In genomic region chr15:68228971-68229385, GRCh38 we compare ENCODE assay signal across 7 cellular contexts. TPM values are rescaled to one million over a fixed set of nuclear protein-coding genes. Genes with fewer than 3 reads are reported as not detected.
DNase-seq lines count a peak whose midpoint lies in the region; ATAC-seq, FAIRE-seq and TF ChIP-seq lines count a peak whose summit lies in the region.

No MANE protein-coding gene starts in this region.

- no peaks in the 10 kb centered on the region for H3K9me3 ChIP-seq in astrocyte (ENCODE audit: insufficient read depth, low read depth, low read length)
- no peaks in the 10 kb centered on the region for H3K9me3 ChIP-seq in HepG2 (ENCODE audit: low read length)
- H3K9me3 ChIP-seq in tibial nerve: no peaks in the 10 kb centered on the region

- peaks cover 14% of the 10 kb centered on the region for H3K4me1 ChIP-seq in astrocyte (ENCODE audit: insufficient read depth, low read length)
- peaks cover 75% of the 10 kb centered on the region for H3K4me1 ChIP-seq in HepG2 (ENCODE audit: insufficient read depth, low read length)
- peaks cover 0 to 22% (median 10%) of the 10 kb centered on the region in 4 donors for H3K4me1 ChIP-seq in tibial nerve

- 2% methylated on average over 18 of the region's 39 CpGs for WGBS in HepG2 (ENCODE audit: low lambda C conversion rate)
- 1 to 2% methylated on average over 11 to 16 of the region's 39 CpGs for WGBS in tibial nerve, 2 donors

- intact Hi-C loops in HepG2 (cut with micrococcal nuclease; ENCODE audit: unreplicated experiment): no loop called here

- CTCF ChIA-PET in HepG2 (lab: Yijun Ruan, JAX; ENCODE audit: low intra/inter-chr PET ratio, low total read pairs): no interaction called here

- ATAC-seq in GM19452 (IDR thresholded peaks at IDR 0.05; ENCODE audit: unreplicated experiment): peak; percentile 15
- peak; percentile 11 for ATAC-seq in HepG2
- no peak for ATAC-seq in GM18867 (IDR thresholded peaks at IDR 0.05; ENCODE audit: unreplicated experiment)

- in situ Hi-C loops in HepG2 (cut with HindIII; ENCODE audit: extremely low pct_ligation_motif_present, low pct_unique_long_range_greater_than_20kb): no loop called here
- in situ Hi-C loops in KBM-7 (cut with MboI; ENCODE audit: low pct_unique_long_range_greater_than_20kb, low sequenced_read_pairs): no loop called here

- no peak for TF ChIP-seq RAD21 in HepG2 (CRISPR knock-in tag; IDR thresholded peaks at IDR 0.05)

- DNase-seq in HL-60 (ENCODE audit: low read depth in 1 of 2, low spot score in 1 of 2) (no peak), astrocyte (ENCODE audit: low read depth) (no peak), HepG2 (ENCODE audit: low spot score) (no peak), tibial nerve (ENCODE audit: low spot score in 2 of 2) (no peak), KBM-7 (no peak)

- H3K79me2 ChIP-seq in astrocyte (ENCODE audit: insufficient read depth, low read length) (peaks cover 53% of the 10 kb centered on the region), HepG2 (ENCODE audit: insufficient read depth, low read length) (peaks cover 40% of the 10 kb centered on the region)

- peaks cover 19% of the 10 kb centered on the region for H3K4me1 Mint-ChIP-seq in astrocyte (ENCODE audit: low read depth, unreplicated experiment)

- peaks cover 27% of the 10 kb centered on the region for H4K20me1 ChIP-seq in astrocyte (ENCODE audit: insufficient read depth, low read length)
- H4K20me1 ChIP-seq in HepG2 (ENCODE audit: insufficient read depth, low read length): no peaks in the 10 kb centered on the region; the same call in 1 of the 2 replicates

- H3K4me2 ChIP-seq in astrocyte (ENCODE audit: low read length) (peak overlapping the region; percentile 92), HepG2 (ENCODE audit: low read depth, low read length) (peak overlapping the region; percentile 100)

- no peaks in the 10 kb centered on the region for H3K9me3 Mint-ChIP-seq in astrocyte (ENCODE audit: unreplicated experiment)

- TF ChIP-seq EP300 in HepG2 (IDR thresholded peaks at IDR 0.05; ENCODE audit: low read depth in 2 of 2, low read length in 2 of 2) (no peak), HepG2 (CRISPR knock-in tag; IDR thresholded peaks at IDR 0.05; ENCODE audit: borderline replicate concordance) (no peak), tibial nerve (IDR thresholded peaks at IDR 0.05) (no peak)

- no peaks in the 10 kb centered on the region for H3K27me3 ChIP-seq in HL-60 (ENCODE audit: insufficient read depth, poor library complexity, severe bottlenecking)
- no peaks in the 10 kb centered on the region for H3K27me3 ChIP-seq in astrocyte (ENCODE audit: insufficient read depth, low read length)
- H3K27me3 ChIP-seq in HepG2 (ENCODE audit: control insufficient read depth in 1 of 2, insufficient read depth in 2 of 2, low read length in 2 of 2): peaks cover 0 to 3% of the 10 kb centered on the region in 2 experiments; a peak in 1 of 5 replicates
- H3K27me3 ChIP-seq in tibial nerve: no peaks in the 10 kb centered on the region

- H3K36me3 Mint-ChIP-seq in astrocyte (ENCODE audit: low read depth, unreplicated experiment): no peaks in the 10 kb centered on the region

- H3K27ac Mint-ChIP-seq in astrocyte (ENCODE audit: unreplicated experiment): peak overlapping the region; percentile 75

- H3K9ac ChIP-seq in astrocyte (ENCODE audit: low read length) (peak overlapping the region; percentile 85), HepG2 (ENCODE audit: insufficient read depth, low read depth, low read length) (peak overlapping the region; percentile 81)

- BruUV-seq in HepG2 (replicated peaks; lab: Mats Ljungman, UMichigan): no TSS peak

- H3K27ac ChIP-seq in HL-60 (replicated peaks) (peak overlapping the region; percentile 91), astrocyte (ENCODE audit: low read depth, low read length) (peak overlapping the region; percentile 75), HepG2 (ENCODE audit: extremely low read length, insufficient read depth, low read length) (peak overlapping the region; percentile 89), tibial nerve (peak overlapping the region; percentile 85 to 93 (median 86))

- H3K4me3 Mint-ChIP-seq in astrocyte (ENCODE audit: unreplicated experiment): peak overlapping the region; percentile 91

- peak overlapping the region; percentile 63 for H3K4me3 ChIP-seq in HL-60 (replicated peaks; ENCODE audit: insufficient read depth, low read length)
- H3K4me3 ChIP-seq in astrocyte (ENCODE audit: insufficient read depth, low read depth, low read length): peak overlapping the region; percentile 68
- peak overlapping the region; percentile 60 to 82 (median 78) for H3K4me3 ChIP-seq in HepG2 (replicated peaks in 1 of 3; ENCODE audit: insufficient read depth in 1 of 3, low read depth in 2 of 3, low read length in 3 of 3)
- H3K4me3 ChIP-seq in tibial nerve: peak overlapping the region; percentile 80 to 98 (median 92)

- peak overlapping the region; percentile 91 for H2AFZ ChIP-seq in astrocyte (ENCODE audit: low read depth, low read length)
- no peak overlapping the region for H2AFZ ChIP-seq in HepG2 (ENCODE audit: low read length)

- TF ChIP-seq CTCF in HL-60 (IDR thresholded peaks at IDR 0.05; ENCODE audit: insufficient read depth, low read length): no peak
- no peak for TF ChIP-seq CTCF in astrocyte (IDR thresholded peaks at IDR 0.05; ENCODE audit: insufficient read depth, low read depth, low read length)
- TF ChIP-seq CTCF in HepG2 (CRISPR knock-in tag; IDR thresholded peaks at IDR 0.05): no peak
- TF ChIP-seq CTCF in tibial nerve (IDR thresholded peaks at IDR 0.05): no peak

- TF ChIP-seq POLR2A in HepG2 (IDR thresholded peaks at IDR 0.05; ENCODE audit: insufficient read depth in 1 of 2, low read depth in 2 of 2, low read length in 2 of 2) (no peak; a peak in 1 of 4 replicates), tibial nerve (IDR thresholded peaks at IDR 0.05) (no peak)

- FAIRE-seq in astrocyte (lab: Jason Lieb, UNC): no peak
- no peak for FAIRE-seq in HepG2 (lab: Jason Lieb, UNC)

- no peaks in the 10 kb centered on the region for H3K36me3 ChIP-seq in astrocyte (ENCODE audit: insufficient read depth, low read length)
- peaks cover 0 to 5% of the 10 kb centered on the region in 2 experiments; a peak in 1 of 5 replicates for H3K36me3 ChIP-seq in HepG2 (replicated peaks in 1 of 2; ENCODE audit: control insufficient read depth in 1 of 2, insufficient read depth in 2 of 2, low read length in 2 of 2)
- H3K36me3 ChIP-seq in tibial nerve: no peaks in the 10 kb centered on the region

- H3K27me3 Mint-ChIP-seq in astrocyte (ENCODE audit: low read depth, unreplicated experiment): peaks cover 5% of the 10 kb centered on the region

- POLR2A ChIA-PET in HepG2 (lab: Yijun Ruan, JAX): interaction anchor here (3.6 kb wide), 1 partner anchor 49 kb away, joined by 18 read pairs; the partner anchor contains the start of gene FEM1B

RNA-seq across cellular contexts. Expression of gene CLN6, which starts 0.6 kb away (rescaled TPM):
- total RNA-seq in astrocyte (15.4 and 19.0 TPM in 2 replicates), HepG2 (2016; rRNA removed; fragmentation: Illumina TruSeq; extraction: Trizol) (11.1 and 27.1 TPM in 2 replicates), tibial nerve (10 to 100 TPM; 10.0 to 28.8 (median 16.3) TPM)
- total RNA-seq in HepG2 (2016; cell fraction: cytosol; rRNA removed; fragmentation: Illumina TruSeq; extraction: Trizol; ENCODE audit: low read depth): 8.6 and 9.6 TPM in 2 replicates
- total RNA-seq in HepG2 (2016; cell fraction: insoluble cytoplasmic fraction; rRNA removed; fragmentation: Illumina TruSeq; extraction: Trizol): 11.8 and 24.4 TPM in 2 replicates
- 21.8 and 24.8 TPM in 2 replicates for total RNA-seq in HepG2 (2016; cell fraction: membrane; rRNA removed; fragmentation: Illumina TruSeq; extraction: Trizol)
- total RNA-seq in HepG2 (2016; cell fraction: nucleus; rRNA removed; fragmentation: Illumina TruSeq; extraction: Trizol): 26.2 and 36.2 TPM in 2 replicates
- polyA plus RNA-seq in HepG2 (2011; rRNA removed): 24.9 and 26.6 TPM in 2 replicates
- 16.8 and 20.7 TPM in 2 replicates for polyA plus RNA-seq in HepG2 (2011; cell fraction: cytosol; rRNA removed)
- polyA plus RNA-seq in HepG2 (2011; cell fraction: nucleus; rRNA removed): 31.9 and 38.5 TPM in 2 replicates
- polyA plus RNA-seq in HepG2 (2012): 11.0 and 11.8 TPM in 2 replicates
- polyA plus RNA-seq in HepG2 (2016; cell fraction: cytosol; fragmentation: Illumina TruSeq; extraction: Trizol; ENCODE audit: low read depth): 12.8 and 17.1 TPM in 2 replicates
- polyA plus RNA-seq in HepG2 (2016; cell fraction: insoluble cytoplasmic fraction; fragmentation: Illumina TruSeq; extraction: Trizol; ENCODE audit: low read depth): 18.2 and 20.3 TPM in 2 replicates
- 26.1 and 27.9 TPM in 2 replicates for polyA plus RNA-seq in HepG2 (2016; cell fraction: membrane; fragmentation: Illumina TruSeq; extraction: Trizol; ENCODE audit: low read depth)
- 66.1 and 79.6 TPM in 2 replicates for polyA plus RNA-seq in HepG2 (2016; cell fraction: nucleus; fragmentation: Illumina TruSeq; extraction: Trizol; ENCODE audit: insufficient read depth, low read depth)
- 97.2 and 431 TPM in 2 replicates for polyA minus RNA-seq in HepG2 (2011; rRNA and poly(A)+ RNA removed; ENCODE audit: low replicate concordance)
- 10.3 and 11.8 TPM in 2 replicates for polyA minus RNA-seq in HepG2 (2011; cell fraction: cytosol; rRNA and poly(A)+ RNA removed)
- polyA minus RNA-seq in HepG2 (2011; cell fraction: nucleus; rRNA and poly(A)+ RNA removed): 22.3 and 29.9 TPM in 2 replicates

RNA-seq across cellular contexts. Expression of gene CALML4, which starts 23.8 kb away (rescaled TPM):
- 0.26 and 0.91 TPM in 2 replicates for total RNA-seq in astrocyte
- 6.5 and 8.7 TPM in 2 replicates for total RNA-seq in HepG2 (2016; rRNA removed; fragmentation: Illumina TruSeq; extraction: Trizol)
- total RNA-seq in HepG2 (2016; cell fraction: cytosol; rRNA removed; fragmentation: Illumina TruSeq; extraction: Trizol; ENCODE audit: low read depth): 4.5 and 5.7 TPM in 2 replicates
- 7.8 and 8.1 TPM in 2 replicates for total RNA-seq in HepG2 (2016; cell fraction: insoluble cytoplasmic fraction; rRNA removed; fragmentation: Illumina TruSeq; extraction: Trizol)
- 6.1 and 7.2 TPM in 2 replicates for total RNA-seq in HepG2 (2016; cell fraction: membrane; rRNA removed; fragmentation: Illumina TruSeq; extraction: Trizol)
- total RNA-seq in HepG2 (2016; cell fraction: nucleus; rRNA removed; fragmentation: Illumina TruSeq; extraction: Trizol): 5.2 and 8.4 TPM in 2 replicates
- polyA plus RNA-seq in HepG2 (2011; rRNA removed): 3.1 and 3.6 TPM in 2 replicates
- polyA plus RNA-seq in HepG2 (2011; cell fraction: cytosol; rRNA removed): 1.9 TPM in 2 replicates
- polyA plus RNA-seq in HepG2 (2011; cell fraction: nucleus; rRNA removed): 5.0 and 6.7 TPM in 2 replicates
- polyA plus RNA-seq in HepG2 (2012): 5.3 and 5.6 TPM in 2 replicates
- polyA plus RNA-seq in HepG2 (2016; cell fraction: cytosol; fragmentation: Illumina TruSeq; extraction: Trizol; ENCODE audit: low read depth): 10.2 and 15.8 TPM in 2 replicates
- polyA plus RNA-seq in HepG2 (2016; cell fraction: insoluble cytoplasmic fraction; fragmentation: Illumina TruSeq; extraction: Trizol; ENCODE audit: low read depth): 13.4 and 15.5 TPM in 2 replicates
- polyA plus RNA-seq in HepG2 (2016; cell fraction: membrane; fragmentation: Illumina TruSeq; extraction: Trizol; ENCODE audit: low read depth): 10.9 and 14.1 TPM in 2 replicates
- polyA plus RNA-seq in HepG2 (2016; cell fraction: nucleus; fragmentation: Illumina TruSeq; extraction: Trizol; ENCODE audit: insufficient read depth, low read depth): 27.8 and 31.7 TPM in 2 replicates
- 1.6 and 5.3 TPM in 2 replicates for polyA minus RNA-seq in HepG2 (2011; rRNA and poly(A)+ RNA removed; ENCODE audit: low replicate concordance)
- polyA minus RNA-seq in HepG2 (2011; cell fraction: cytosol; rRNA and poly(A)+ RNA removed): 0.20 and 0.62 TPM in 2 replicates
- polyA minus RNA-seq in HepG2 (2011; cell fraction: nucleus; rRNA and poly(A)+ RNA removed): 4.9 and 5.2 TPM in 2 replicates
- total RNA-seq in tibial nerve: 10 to 100 TPM in 3 of 4 donors, 1 to 10 TPM in 1; 7.5 to 27.1 (median 13.6) TPM

RNA-seq across cellular contexts. Expression of gene FEM1B, which starts 48.6 kb away (rescaled TPM):
- total RNA-seq in astrocyte (38.6 and 49.5 TPM in 2 replicates), HepG2 (2016; rRNA removed; fragmentation: Illumina TruSeq; extraction: Trizol) (38.1 and 41.2 TPM in 2 replicates), tibial nerve (10 to 100 TPM; 39.0 to 47.6 (median 39.9) TPM)
- 1.8 and 3.1 TPM in 2 replicates for total RNA-seq in HepG2 (2016; cell fraction: cytosol; rRNA removed; fragmentation: Illumina TruSeq; extraction: Trizol; ENCODE audit: low read depth)
- total RNA-seq in HepG2 (2016; cell fraction: insoluble cytoplasmic fraction; rRNA removed; fragmentation: Illumina TruSeq; extraction: Trizol): 30.7 and 45.0 TPM in 2 replicates
- 14.6 and 17.1 TPM in 2 replicates for total RNA-seq in HepG2 (2016; cell fraction: membrane; rRNA removed; fragmentation: Illumina TruSeq; extraction: Trizol)
- 28.2 and 28.4 TPM in 2 replicates for total RNA-seq in HepG2 (2016; cell fraction: nucleus; rRNA removed; fragmentation: Illumina TruSeq; extraction: Trizol)
- polyA plus RNA-seq in HepG2 (2011; rRNA removed): 40.0 and 40.3 TPM in 2 replicates
- polyA plus RNA-seq in HepG2 (2011; cell fraction: cytosol; rRNA removed): 19.1 and 23.6 TPM in 2 replicates
- polyA plus RNA-seq in HepG2 (2011; cell fraction: nucleus; rRNA removed): 21.4 and 22.7 TPM in 2 replicates
- 16.6 and 17.3 TPM in 2 replicates for polyA plus RNA-seq in HepG2 (2012)
- polyA plus RNA-seq in HepG2 (2016; cell fraction: cytosol; fragmentation: Illumina TruSeq; extraction: Trizol; ENCODE audit: low read depth): 0.72 and 0.80 TPM in 2 replicates
- polyA plus RNA-seq in HepG2 (2016; cell fraction: insoluble cytoplasmic fraction; fragmentation: Illumina TruSeq; extraction: Trizol; ENCODE audit: low read depth): 19.0 and 20.2 TPM in 2 replicates
- 4.2 and 4.6 TPM in 2 replicates for polyA plus RNA-seq in HepG2 (2016; cell fraction: membrane; fragmentation: Illumina TruSeq; extraction: Trizol; ENCODE audit: low read depth)
- 19.1 and 25.5 TPM in 2 replicates for polyA plus RNA-seq in HepG2 (2016; cell fraction: nucleus; fragmentation: Illumina TruSeq; extraction: Trizol; ENCODE audit: insufficient read depth, low read depth)
- polyA minus RNA-seq in HepG2 (2011; rRNA and poly(A)+ RNA removed; ENCODE audit: low replicate concordance): 110 and 233 TPM in 2 replicates
- 70.9 and 90.9 TPM in 2 replicates for polyA minus RNA-seq in HepG2 (2011; cell fraction: cytosol; rRNA and poly(A)+ RNA removed)
- polyA minus RNA-seq in HepG2 (2011; cell fraction: nucleus; rRNA and poly(A)+ RNA removed): 58.1 and 77.1 TPM in 2 replicates
